ENCODE assay signal across 9 cellular contexts in genomic region chr6:106017454-106017853, GRCh38.
"Had no signal": no experiment of that assay in that cellular context is flagged by ENCODE, and none has a peak within 500 bp of the region (broad histone marks: within the 10 kb centered on the region; RNA-seq: fewer than 3 reads in every experiment).

No MANE protein-coding gene starts in this region.

- H3K27ac ChIP-seq: HL-60, KMS-11 had no signal

- ATAC-seq: HCT116, HepG2 had no signal

- H3K36me3 ChIP-seq: HAP-1 had no signal

- H3K9ac ChIP-seq: KMS-11 had no signal

- H3K9me3 Mint-ChIP-seq: HFFc6 had no signal

- H3K4me2 ChIP-seq: KMS-11 had no signal

- H3K27ac Mint-ChIP-seq: HFFc6 had no signal

- DNase-seq: GOT3, H7, HFFc6, KBM-7 had no signal

- H3K4me3 Mint-ChIP-seq: HFFc6 had no signal

- H3K9me3 ChIP-seq: HAP-1 had no signal

- H3K4me3 ChIP-seq: HAP-1 had no signal
